In genomic region chr13:42173789-42174343, GRCh38 we compare ENCODE assay signal across 15 cellular contexts.
DNase-seq lines count a peak whose midpoint lies in the region; ATAC-seq and TF ChIP-seq lines count a peak whose summit lies in the region.
"Had no signal": no experiment of that assay in that cellular context is flagged by ENCODE, and none has a peak within 500 bp of the region (broad histone marks: within the 10 kb centered on the region; RNA-seq: fewer than 3 reads in every experiment).

No MANE protein-coding gene starts in this region.

- no peak overlapping the region for H3K4me3 Mint-ChIP-seq in GM23338
- no peak overlapping the region for H3K4me3 Mint-ChIP-seq in WTC11

- H3K27ac ChIP-seq in GM23338 (ENCODE audit: low read depth) (peak overlapping the region; percentile 36), smooth muscle cell (ENCODE audit: low read depth) (peak overlapping the region; percentile 70)
- H3K27ac ChIP-seq: BLaER1 treated with 17β-estradiol and CSF1 and Interleukin-3, amounts not matched to agents 10 nM and 100 nM had no signal

- H3K4me1 Mint-ChIP-seq in GM23338 = peaks cover 40% of the 10 kb centered on the region
- H3K4me1 Mint-ChIP-seq in WTC11 = peaks cover 39% of the 10 kb centered on the region

- no peaks in the 10 kb centered on the region for H3K9me2 ChIP-seq in GM23338 (ENCODE audit: insufficient read depth)

- H2AFZ ChIP-seq in GM23338 (no peak overlapping the region), smooth muscle cell (ENCODE audit: low read depth) (no peak overlapping the region)

- H3F3A ChIP-seq in GM23338 (replicated peaks; ENCODE audit: low read depth) = no peaks in the 10 kb centered on the region
- peaks cover 13% of the 10 kb centered on the region for H3F3A ChIP-seq in smooth muscle cell (ENCODE audit: low read depth)

- H3K4me1 ChIP-seq in GM23338 (ENCODE audit: insufficient read depth) (peaks cover 31% of the 10 kb centered on the region), smooth muscle cell (ENCODE audit: low read depth) (peaks cover 28% of the 10 kb centered on the region)
- H3K4me1 ChIP-seq: BLaER1 treated with 17β-estradiol and CSF1 and Interleukin-3, amounts not matched to agents 10 nM and 100 nM had no signal

- no peaks in the 10 kb centered on the region for H4K20me1 ChIP-seq in GM23338 (replicated peaks; ENCODE audit: insufficient read depth)
- no peaks in the 10 kb centered on the region for H4K20me1 ChIP-seq in smooth muscle cell (ENCODE audit: low read depth)
- H4K20me1 ChIP-seq: BLaER1 treated with 17β-estradiol and CSF1 and Interleukin-3, amounts not matched to agents 10 nM and 100 nM had no signal

- no peaks in the 10 kb centered on the region for H3K79me2 ChIP-seq in GM23338 (replicated peaks; ENCODE audit: insufficient read depth)
- H3K79me2 ChIP-seq in smooth muscle cell (ENCODE audit: low read depth) = no peaks in the 10 kb centered on the region

- DNase-seq in GM23338 (ENCODE audit: low spot score) = peak; percentile 28
- no peak for DNase-seq in WTC11 (ENCODE audit: low spot score)
- DNase-seq in iris pigment epithelial cell (ENCODE audit: low read depth) = peak; percentile 28
- no peak for DNase-seq in smooth muscle cell (lab: John Stamatoyannopoulos, UW; ENCODE audit: unreplicated experiment)
- DNase-seq in HUDEP-2 (lab: John Stamatoyannopoulos, UW; ENCODE audit: unreplicated experiment in 76 of 76) = no peak
- no peak for DNase-seq in mesenteric fat pad (ENCODE audit: low spot score)
- DNase-seq: NCI-H1105, NCI-H1694, NCI-H2081 treated with DMSO at 0.1 percent for 48 hours, NCI-H446 treated with DMSO at 0.1 percent for 48 hours, NCI-H69, Right ventricle myocardium superior, SK-N-SH had no signal

- POLR2A ChIA-PET in WTC11 (lab: Charles Lee) = no interaction called here

- WGBS in smooth muscle cell (ENCODE audit: low lambda C conversion rate) = 93% methylated on average over 4 of the region's 4 CpGs

- H3K27ac Mint-ChIP-seq in GM23338 = peak overlapping the region; percentile 62
- H3K27ac Mint-ChIP-seq in WTC11 = peak overlapping the region; percentile 74

- H3K36me3 Mint-ChIP-seq in GM23338 (ENCODE audit: low read depth) (peaks cover 21% of the 10 kb centered on the region; the same call in 2 of the 3 replicates), WTC11 (peaks cover 12% of the 10 kb centered on the region)

- H3K9ac ChIP-seq in smooth muscle cell (ENCODE audit: low read depth) = no peak overlapping the region
- H3K9ac ChIP-seq: BLaER1 treated with 17β-estradiol and CSF1 and Interleukin-3, amounts not matched to agents 10 nM and 100 nM; SK-N-SH had no signal

- TF ChIP-seq CTCF in GM23338 (conservative IDR thresholded peaks at IDR 0.05; ENCODE audit: low read depth in 2 of 2) (no peak), WTC11 (IDR thresholded peaks at IDR 0.05) (no peak), smooth muscle cell (IDR thresholded peaks at IDR 0.05; ENCODE audit: borderline replicate concordance, insufficient read depth, poor library complexity, severe bottlenecking) (no peak)

- H3K27me3 Mint-ChIP-seq in GM23338 (ENCODE audit: insufficient read depth, low read depth, poor library complexity) = peaks cover 2% of the 10 kb centered on the region
- H3K27me3 Mint-ChIP-seq in WTC11 (ENCODE audit: low read depth) = peaks cover 11% of the 10 kb centered on the region

- no peak overlapping the region for H3K4me3 ChIP-seq in GM23338
- H3K4me3 ChIP-seq in smooth muscle cell = no peak overlapping the region
- H3K4me3 ChIP-seq: BLaER1 treated with 17β-estradiol and CSF1 and Interleukin-3, amounts not matched to agents 10 nM and 100 nM had no signal

- H3K36me3 ChIP-seq in GM23338 (ENCODE audit: insufficient read depth) (no peaks in the 10 kb centered on the region), smooth muscle cell (ENCODE audit: low read depth) (no peaks in the 10 kb centered on the region)

- H3K9me3 ChIP-seq in smooth muscle cell (replicated peaks; ENCODE audit: low read depth) = no peaks in the 10 kb centered on the region
- H3K9me3 ChIP-seq: BLaER1 treated with 17β-estradiol and CSF1 and Interleukin-3, amounts not matched to agents 10 nM and 100 nM; SK-N-SH had no signal

- CTCF ChIA-PET in WTC11 (lab: Charles Lee) = interaction anchor here (0.6 kb wide), 1 partner anchor 23 kb away, joined by 3 read pairs; no protein-coding TSS in a partner anchor

- no peaks in the 10 kb centered on the region for H3K27me3 ChIP-seq in GM23338 (ENCODE audit: insufficient read depth)
- H3K27me3 ChIP-seq in smooth muscle cell (ENCODE audit: low read depth) = no peaks in the 10 kb centered on the region
- H3K27me3 ChIP-seq: BLaER1 treated with 17β-estradiol and CSF1 and Interleukin-3, amounts not matched to agents 10 nM and 100 nM had no signal

- H3K9me3 Mint-ChIP-seq in GM23338 (0 out of 3 replicates have a peak, but pooled peaks cover 3% of the 10 kb centered on the region), WTC11 (no peaks in the 10 kb centered on the region)

- ATAC-seq in GM23338 (no peak), WTC11 (no peak), HG03439 (IDR thresholded peaks at IDR 0.05; ENCODE audit: unreplicated experiment) (no peak)

- 0 out of 2 replicates have a peak overlapping the region, but pooled peaks have one; percentile 8 for H3K4me2 ChIP-seq in GM23338
- no peak overlapping the region for H3K4me2 ChIP-seq in smooth muscle cell
- H3K4me2 ChIP-seq: BLaER1 treated with 17β-estradiol and CSF1 and Interleukin-3, amounts not matched to agents 10 nM and 100 nM; SK-N-SH had no signal

TF ChIP-seq in GM23338, 12 proteins besides CTCF, POLR2A, EP300 and RAD21 (continues in another document):
- TF ChIP-seq ETS1 (IDR thresholded peaks at IDR 0.05) (no peak), ZNF114 (CRISPR knock-in tag; IDR thresholded peaks at IDR 0.05) (no peak), ZNF331 (CRISPR knock-in tag; IDR thresholded peaks at IDR 0.05; ENCODE audit: low read depth) (no peak), EZH2phosphoT487 (IDR thresholded peaks at IDR 0.05; ENCODE audit: unreplicated experiment) (no peak), POLR2AphosphoS5 (IDR thresholded peaks at IDR 0.05; ENCODE audit: low read depth) (no peak), JUNB (IDR thresholded peaks at IDR 0.05; ENCODE audit: unreplicated experiment) (no peak)

TF ChIP-seq in WTC11, 78 proteins besides CTCF, POLR2A, EP300 and RAD21:
- TF ChIP-seq SP1 (CRISPR knock-in tag; conservative IDR thresholded peaks at IDR 0.05) (no peak), CBFB (CRISPR knock-in tag; IDR thresholded peaks at IDR 0.05; ENCODE audit: low read depth) (no peak), SMAD3 (CRISPR knock-in tag; IDR thresholded peaks at IDR 0.05; ENCODE audit: borderline replicate concordance) (no peak), ATF3 (CRISPR knock-in tag; conservative IDR thresholded peaks at IDR 0.05) (no peak), ZNF232 (CRISPR knock-in tag; IDR thresholded peaks at IDR 0.05) (no peak), NR2C2 (CRISPR knock-in tag; IDR thresholded peaks at IDR 0.05) (no peak), NR1H2 (CRISPR knock-in tag; IDR thresholded peaks at IDR 0.05) (no peak), JAZF1 (CRISPR knock-in tag; IDR thresholded peaks at IDR 0.05) (no peak), MAX (CRISPR knock-in tag; IDR thresholded peaks at IDR 0.05) (no peak), AFF4 (CRISPR knock-in tag; IDR thresholded peaks at IDR 0.05; ENCODE audit: borderline replicate concordance) (no peak)

Comparison
In these comparisons a context has a peak if more than half of its experiments do, and no peak if none do; other contexts are left out.
1. DNase-seq: peak in GM23338 (single experiment) and iris pigment epithelial cell (single experiment); none in WTC11 (single experiment), smooth muscle cell (single experiment), HUDEP-2 (0 of 76) and mesenteric fat pad (single experiment).